In the genomic region with DNA sequence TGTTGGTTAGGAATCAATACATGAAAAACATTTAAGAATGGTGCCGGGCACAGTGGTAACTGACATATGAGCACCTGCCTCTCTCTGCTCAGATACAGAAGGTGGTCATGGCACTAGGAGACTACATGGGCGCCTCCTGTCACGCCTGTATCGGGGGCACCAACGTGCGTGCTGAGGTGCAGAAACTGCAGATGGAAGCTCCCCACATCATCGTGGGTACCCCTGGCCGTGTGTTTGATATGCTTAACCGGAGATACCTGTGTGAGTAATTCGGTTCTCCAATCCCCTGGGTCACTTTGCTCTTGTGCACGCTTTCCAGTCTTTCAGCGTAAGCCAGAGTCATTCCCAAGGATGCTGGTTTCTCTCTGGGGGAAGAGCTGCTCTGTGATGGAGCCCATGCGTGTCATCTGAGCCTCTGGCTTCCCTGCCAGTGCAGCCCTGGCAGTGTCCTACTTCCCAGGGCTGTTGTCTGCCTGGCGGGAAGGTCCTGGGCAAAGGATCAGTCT, we compare ENCODE assay signal across 1 cellular context.
TF ChIP-seq lines count a peak whose summit lies in the region.

No MANE protein-coding gene starts in this region.

TF ChIP-seq in HEK293, 187 proteins besides CTCF, POLR2A, EP300 and RAD21 (continued from another document):
- TF ChIP-seq ZNF600 (tag by site-specific recombination; IDR thresholded peaks at IDR 0.05) (peak; percentile 82), ZBTB17 (tag by site-specific recombination; IDR thresholded peaks at IDR 0.05) (peak; percentile 43; the same call in 1 of the 2 replicates)
